1 cellular context compared by ENCODE assay signal in the genomic region with DNA sequence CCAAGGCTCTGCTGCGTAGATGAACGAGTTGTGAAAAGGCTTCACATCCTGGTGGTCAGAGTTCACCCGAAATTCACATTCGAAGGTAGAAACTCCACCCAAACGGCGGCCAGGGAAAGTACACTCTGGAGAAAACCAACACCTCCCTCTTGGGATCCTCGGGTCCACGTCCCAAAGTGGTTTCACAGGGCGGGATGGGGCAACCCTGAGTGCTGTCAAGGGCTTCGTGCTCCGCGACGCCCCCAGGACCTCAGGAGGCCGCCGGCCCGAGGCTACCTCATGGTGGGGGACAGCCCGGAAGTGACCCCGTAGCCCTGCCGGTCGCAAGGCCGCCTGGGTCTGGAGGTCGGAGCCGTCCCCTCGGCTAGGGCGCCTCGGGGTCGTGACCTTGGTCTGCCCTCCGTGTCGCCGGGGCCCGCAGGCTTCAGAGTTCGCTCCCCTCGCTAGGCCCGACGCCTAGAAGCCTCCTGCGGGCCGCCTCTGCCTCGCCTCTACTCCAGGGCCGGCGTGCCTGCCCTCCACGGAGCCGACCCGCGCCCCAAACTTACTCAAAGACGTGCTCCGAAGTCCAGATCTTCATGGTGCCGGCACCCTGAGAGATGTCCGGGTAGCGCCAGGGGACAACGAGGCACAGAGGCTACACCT.
TF ChIP-seq lines count a peak whose summit lies in the region.

A gene (minus strand): TSS at position 636 of the 645 bp plus-strand sequence. CDS start 56 bp downstream, at position 580.

TF ChIP-seq in K562, 482 proteins besides CTCF, POLR2A, EP300 and RAD21 (continued from another document and continues in another):
- TF ChIP-seq NR2C2 (CRISPR knock-in tag; IDR thresholded peaks at IDR 0.05) = no peak
- peak; percentile 93 for TF ChIP-seq NR2C2 (tag; IDR thresholded peaks at IDR 0.05)
- TF ChIP-seq SMARCE1 (IDR thresholded peaks at IDR 0.05) = no peak
- TF ChIP-seq, protein P1, sequence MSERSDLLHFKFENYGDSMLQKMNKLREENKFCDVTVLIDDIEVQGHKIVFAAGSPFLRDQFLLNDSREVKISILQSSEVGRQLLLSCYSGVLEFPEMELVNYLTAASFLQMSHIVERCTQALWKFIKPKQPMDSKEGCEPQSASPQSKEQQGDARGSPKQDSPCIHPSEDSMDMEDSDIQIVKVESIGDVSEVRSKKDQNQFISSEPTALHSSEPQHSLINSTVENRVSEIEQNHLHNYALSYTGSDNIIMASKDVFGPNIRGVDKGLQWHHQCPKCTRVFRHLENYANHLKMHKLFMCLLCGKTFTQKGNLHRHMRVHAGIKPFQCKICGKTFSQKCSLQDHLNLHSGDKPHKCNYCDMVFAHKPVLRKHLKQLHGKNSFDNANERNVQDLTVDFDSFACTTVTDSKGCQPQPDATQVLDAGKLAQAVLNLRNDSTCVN (CRISPR knock-in tag; IDR thresholded peaks at IDR 0.05) = no peak
- TF ChIP-seq, protein P2, sequence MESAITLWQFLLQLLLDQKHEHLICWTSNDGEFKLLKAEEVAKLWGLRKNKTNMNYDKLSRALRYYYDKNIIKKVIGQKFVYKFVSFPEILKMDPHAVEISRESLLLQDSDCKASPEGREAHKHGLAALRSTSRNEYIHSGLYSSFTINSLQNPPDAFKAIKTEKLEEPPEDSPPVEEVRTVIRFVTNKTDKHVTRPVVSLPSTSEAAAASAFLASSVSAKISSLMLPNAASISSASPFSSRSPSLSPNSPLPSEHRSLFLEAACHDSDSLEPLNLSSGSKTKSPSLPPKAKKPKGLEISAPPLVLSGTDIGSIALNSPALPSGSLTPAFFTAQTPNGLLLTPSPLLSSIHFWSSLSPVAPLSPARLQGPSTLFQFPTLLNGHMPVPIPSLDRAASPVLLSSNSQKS (CRISPR knock-in tag; IDR thresholded peaks at IDR 0.05) = no peak
- TF ChIP-seq FIP1L1 (IDR thresholded peaks at IDR 0.05; ENCODE audit: low read depth, low read length, poor library complexity, severe bottlenecking) = peak; percentile 79
- no peak for TF ChIP-seq ELF4 (CRISPR knock-in tag; IDR thresholded peaks at IDR 0.05)
- no peak for TF ChIP-seq EHMT2 (IDR thresholded peaks at IDR 0.05)
- TF ChIP-seq ZKSCAN1 (IDR thresholded peaks at IDR 0.05; ENCODE audit: low read depth, low read length) = no peak
- TF ChIP-seq CC2D1A (IDR thresholded peaks at IDR 0.05) = no peak
- TF ChIP-seq TGIF2 (CRISPR knock-in tag; IDR thresholded peaks at IDR 0.05) = no peak
- no peak for TF ChIP-seq SIX5 (IDR thresholded peaks at IDR 0.05; ENCODE audit: borderline replicate concordance in 1 of 2, insufficient read depth in 1 of 2, low read depth in 1 of 2, low read length in 2 of 2)
- TF ChIP-seq SUPT5H (IDR thresholded peaks at IDR 0.05) = no peak
- 0 out of 2 replicates have a peak, but pooled peaks have one; percentile 15 for TF ChIP-seq ATF7 (IDR thresholded peaks at IDR 0.05)
- peak in 1 of 2 experiments; percentile 59; a peak in 1 of 4 replicates for TF ChIP-seq KDM1A (IDR thresholded peaks at IDR 0.05)
- TF ChIP-seq, protein P3, sequence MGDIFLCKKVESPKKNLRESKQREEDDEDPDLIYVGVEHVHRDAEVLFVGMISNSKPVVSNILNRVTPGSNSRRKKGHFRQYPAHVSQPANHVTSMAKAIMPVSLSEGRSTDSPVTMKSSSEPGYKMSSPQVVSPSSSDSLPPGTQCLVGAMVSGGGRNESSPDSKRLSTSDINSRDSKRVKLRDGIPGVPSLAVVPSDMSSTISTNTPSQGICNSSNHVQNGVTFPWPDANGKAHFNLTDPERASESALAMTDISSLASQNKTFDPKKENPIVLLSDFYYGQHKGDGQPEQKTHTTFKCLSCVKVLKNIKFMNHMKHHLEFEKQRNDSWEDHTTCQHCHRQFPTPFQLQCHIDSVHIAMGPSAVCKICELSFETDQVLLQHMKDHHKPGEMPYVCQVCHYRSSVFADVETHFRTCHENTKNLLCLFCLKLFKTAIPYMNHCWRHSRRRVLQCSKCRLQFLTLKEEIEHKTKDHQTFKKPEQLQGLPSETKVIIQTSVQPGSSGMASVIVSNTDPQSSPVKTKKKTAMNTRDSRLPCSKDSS (IDR thresholded peaks at IDR 0.05; ENCODE audit: low read depth, partially characterized antibody) = no peak
- TF ChIP-seq, protein P4, sequence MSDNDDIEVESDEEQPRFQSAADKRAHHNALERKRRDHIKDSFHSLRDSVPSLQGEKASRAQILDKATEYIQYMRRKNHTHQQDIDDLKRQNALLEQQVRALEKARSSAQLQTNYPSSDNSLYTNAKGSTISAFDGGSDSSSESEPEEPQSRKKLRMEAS (CRISPR knock-in tag; IDR thresholded peaks at IDR 0.05) = peak; percentile 73
- TF ChIP-seq HCFC1 (IDR thresholded peaks at IDR 0.05; ENCODE audit: low read depth, low read length) = no peak
- no peak for TF ChIP-seq SETDB1 (IDR thresholded peaks at IDR 0.05; ENCODE audit: low read length)
- no peak for TF ChIP-seq KLF10 (CRISPR knock-in tag; IDR thresholded peaks at IDR 0.05)
- TF ChIP-seq SRSF7 (optimal IDR thresholded peaks at IDR 0.05; ENCODE audit: low read depth, low read length) = no peak
- TF ChIP-seq DPF2 (IDR thresholded peaks at IDR 0.05) = no peak
- TF ChIP-seq MAFF (IDR thresholded peaks at IDR 0.05; ENCODE audit: low read length) = no peak
- TF ChIP-seq, protein P5, sequence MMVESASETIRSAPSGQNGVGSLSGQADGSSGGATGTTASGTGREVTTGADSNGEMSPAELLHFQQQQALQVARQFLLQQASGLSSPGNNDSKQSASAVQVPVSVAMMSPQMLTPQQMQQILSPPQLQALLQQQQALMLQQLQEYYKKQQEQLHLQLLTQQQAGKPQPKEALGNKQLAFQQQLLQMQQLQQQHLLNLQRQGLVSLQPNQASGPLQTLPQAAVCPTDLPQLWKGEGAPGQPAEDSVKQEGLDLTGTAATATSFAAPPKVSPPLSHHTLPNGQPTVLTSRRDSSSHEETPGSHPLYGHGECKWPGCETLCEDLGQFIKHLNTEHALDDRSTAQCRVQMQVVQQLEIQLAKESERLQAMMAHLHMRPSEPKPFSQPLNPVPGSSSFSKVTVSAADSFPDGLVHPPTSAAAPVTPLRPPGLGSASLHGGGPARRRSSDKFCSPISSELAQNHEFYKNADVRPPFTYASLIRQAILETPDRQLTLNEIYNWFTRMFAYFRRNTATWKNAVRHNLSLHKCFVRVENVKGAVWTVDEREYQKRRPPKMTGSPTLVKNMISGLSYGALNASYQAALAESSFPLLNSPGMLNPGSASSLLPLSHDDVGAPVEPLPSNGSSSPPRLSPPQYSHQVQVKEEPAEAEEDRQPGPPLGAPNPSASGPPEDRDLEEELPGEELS (CRISPR knock-in tag; IDR thresholded peaks at IDR 0.05; ENCODE audit: borderline replicate concordance) = peak; percentile 81
- TF ChIP-seq ZNF184 (CRISPR knock-in tag; IDR thresholded peaks at IDR 0.05) = no peak
- TF ChIP-seq PYGO2 (tag; IDR thresholded peaks at IDR 0.05) = no peak
- TF ChIP-seq RBM15 (IDR thresholded peaks at IDR 0.05; ENCODE audit: insufficient read depth, low read length) = no peak
- TF ChIP-seq ELF1 (tag; IDR thresholded peaks at IDR 0.05) = peak; percentile 78
- TF ChIP-seq DDX20 (tag; IDR thresholded peaks at IDR 0.05; ENCODE audit: low read depth) = no peak
- TF ChIP-seq, protein P6, sequence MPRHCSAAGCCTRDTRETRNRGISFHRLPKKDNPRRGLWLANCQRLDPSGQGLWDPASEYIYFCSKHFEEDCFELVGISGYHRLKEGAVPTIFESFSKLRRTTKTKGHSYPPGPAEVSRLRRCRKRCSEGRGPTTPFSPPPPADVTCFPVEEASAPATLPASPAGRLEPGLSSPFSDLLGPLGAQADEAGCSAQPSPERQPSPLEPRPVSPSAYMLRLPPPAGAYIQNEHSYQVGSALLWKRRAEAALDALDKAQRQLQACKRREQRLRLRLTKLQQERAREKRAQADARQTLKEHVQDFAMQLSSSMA (CRISPR knock-in tag; IDR thresholded peaks at IDR 0.05) = no peak
- no peak for TF ChIP-seq CEBPG (CRISPR knock-in tag; IDR thresholded peaks at IDR 0.05)
- no peak for TF ChIP-seq CEBPG (tag; conservative IDR thresholded peaks at IDR 0.05 in 1 of 2, IDR thresholded peaks at IDR 0.05 in 1 of 2)
- TF ChIP-seq, protein P7, sequence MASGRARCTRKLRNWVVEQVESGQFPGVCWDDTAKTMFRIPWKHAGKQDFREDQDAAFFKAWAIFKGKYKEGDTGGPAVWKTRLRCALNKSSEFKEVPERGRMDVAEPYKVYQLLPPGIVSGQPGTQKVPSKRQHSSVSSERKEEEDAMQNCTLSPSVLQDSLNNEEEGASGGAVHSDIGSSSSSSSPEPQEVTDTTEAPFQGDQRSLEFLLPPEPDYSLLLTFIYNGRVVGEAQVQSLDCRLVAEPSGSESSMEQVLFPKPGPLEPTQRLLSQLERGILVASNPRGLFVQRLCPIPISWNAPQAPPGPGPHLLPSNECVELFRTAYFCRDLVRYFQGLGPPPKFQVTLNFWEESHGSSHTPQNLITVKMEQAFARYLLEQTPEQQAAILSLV (tag; IDR thresholded peaks at IDR 0.05) = no peak
- TF ChIP-seq CHD1 (IDR thresholded peaks at IDR 0.05; ENCODE audit: low read length) = no peak
- no peak for TF ChIP-seq TARDBP (IDR thresholded peaks at IDR 0.05)
- TF ChIP-seq, protein P8, sequence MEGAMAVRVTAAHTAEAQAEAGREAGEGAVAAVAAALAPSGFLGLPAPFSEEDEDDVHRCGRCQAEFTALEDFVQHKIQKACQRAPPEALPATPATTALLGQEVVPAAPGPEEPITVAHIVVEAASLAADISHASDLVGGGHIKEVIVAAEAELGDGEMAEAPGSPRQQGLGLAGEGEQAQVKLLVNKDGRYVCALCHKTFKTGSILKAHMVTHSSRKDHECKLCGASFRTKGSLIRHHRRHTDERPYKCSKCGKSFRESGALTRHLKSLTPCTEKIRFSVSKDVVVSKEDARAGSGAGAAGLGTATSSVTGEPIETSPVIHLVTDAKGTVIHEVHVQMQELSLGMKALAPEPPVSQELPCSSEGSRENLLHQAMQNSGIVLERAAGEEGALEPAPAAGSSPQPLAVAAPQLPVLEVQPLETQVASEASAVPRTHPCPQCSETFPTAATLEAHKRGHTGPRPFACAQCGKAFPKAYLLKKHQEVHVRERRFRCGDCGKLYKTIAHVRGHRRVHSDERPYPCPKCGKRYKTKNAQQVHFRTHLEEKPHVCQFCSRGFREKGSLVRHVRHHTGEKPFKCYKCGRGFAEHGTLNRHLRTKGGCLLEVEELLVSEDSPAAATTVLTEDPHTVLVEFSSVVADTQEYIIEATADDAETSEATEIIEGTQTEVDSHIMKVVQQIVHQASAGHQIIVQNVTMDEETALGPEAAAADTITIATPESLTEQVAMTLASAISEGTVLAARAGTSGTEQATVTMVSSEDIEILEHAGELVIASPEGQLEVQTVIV (CRISPR knock-in tag; IDR thresholded peaks at IDR 0.05; ENCODE audit: borderline replicate concordance) = no peak
- TF ChIP-seq ZNF174 (CRISPR knock-in tag; IDR thresholded peaks at IDR 0.05) = no peak
- peak; percentile 86; the same call in 1 of the 2 replicates for TF ChIP-seq EP400 (IDR thresholded peaks at IDR 0.05)
- no peak for TF ChIP-seq GTF2F1 (IDR thresholded peaks at IDR 0.05; ENCODE audit: low read depth, low read length)
- TF ChIP-seq SAFB2 (IDR thresholded peaks at IDR 0.05; ENCODE audit: borderline replicate concordance, low read depth, low read length, severe bottlenecking) = no peak
- no peak for TF ChIP-seq CTBP1 (IDR thresholded peaks at IDR 0.05; ENCODE audit: borderline replicate concordance)
- TF ChIP-seq, protein P9, sequence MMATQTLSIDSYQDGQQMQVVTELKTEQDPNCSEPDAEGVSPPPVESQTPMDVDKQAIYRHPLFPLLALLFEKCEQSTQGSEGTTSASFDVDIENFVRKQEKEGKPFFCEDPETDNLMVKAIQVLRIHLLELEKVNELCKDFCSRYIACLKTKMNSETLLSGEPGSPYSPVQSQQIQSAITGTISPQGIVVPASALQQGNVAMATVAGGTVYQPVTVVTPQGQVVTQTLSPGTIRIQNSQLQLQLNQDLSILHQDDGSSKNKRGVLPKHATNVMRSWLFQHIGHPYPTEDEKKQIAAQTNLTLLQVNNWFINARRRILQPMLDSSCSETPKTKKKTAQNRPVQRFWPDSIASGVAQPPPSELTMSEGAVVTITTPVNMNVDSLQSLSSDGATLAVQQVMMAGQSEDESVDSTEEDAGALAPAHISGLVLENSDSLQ (IDR thresholded peaks at IDR 0.05) = no peak
- TF ChIP-seq ZNF146 (CRISPR knock-in tag; IDR thresholded peaks at IDR 0.05; ENCODE audit: unreplicated experiment) = peak; percentile 22
- TF ChIP-seq GABPB2 (CRISPR knock-in tag; conservative IDR thresholded peaks at IDR 0.05) = no peak
- no peak for TF ChIP-seq HDAC6 (IDR thresholded peaks at IDR 0.05; ENCODE audit: low read depth, low read length)
- TF ChIP-seq, protein P10, sequence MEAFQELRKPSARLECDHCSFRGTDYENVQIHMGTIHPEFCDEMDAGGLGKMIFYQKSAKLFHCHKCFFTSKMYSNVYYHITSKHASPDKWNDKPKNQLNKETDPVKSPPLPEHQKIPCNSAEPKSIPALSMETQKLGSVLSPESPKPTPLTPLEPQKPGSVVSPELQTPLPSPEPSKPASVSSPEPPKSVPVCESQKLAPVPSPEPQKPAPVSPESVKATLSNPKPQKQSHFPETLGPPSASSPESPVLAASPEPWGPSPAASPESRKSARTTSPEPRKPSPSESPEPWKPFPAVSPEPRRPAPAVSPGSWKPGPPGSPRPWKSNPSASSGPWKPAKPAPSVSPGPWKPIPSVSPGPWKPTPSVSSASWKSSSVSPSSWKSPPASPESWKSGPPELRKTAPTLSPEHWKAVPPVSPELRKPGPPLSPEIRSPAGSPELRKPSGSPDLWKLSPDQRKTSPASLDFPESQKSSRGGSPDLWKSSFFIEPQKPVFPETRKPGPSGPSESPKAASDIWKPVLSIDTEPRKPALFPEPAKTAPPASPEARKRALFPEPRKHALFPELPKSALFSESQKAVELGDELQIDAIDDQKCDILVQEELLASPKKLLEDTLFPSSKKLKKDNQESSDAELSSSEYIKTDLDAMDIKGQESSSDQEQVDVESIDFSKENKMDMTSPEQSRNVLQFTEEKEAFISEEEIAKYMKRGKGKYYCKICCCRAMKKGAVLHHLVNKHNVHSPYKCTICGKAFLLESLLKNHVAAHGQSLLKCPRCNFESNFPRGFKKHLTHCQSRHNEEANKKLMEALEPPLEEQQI (IDR thresholded peaks at IDR 0.05) = no peak
- TF ChIP-seq ZNF143 (CRISPR knock-in tag; IDR thresholded peaks at IDR 0.05) = 0 out of 2 replicates have a peak, but pooled peaks have one; percentile 51
- no peak for TF ChIP-seq ZNF175 (CRISPR knock-in tag; IDR thresholded peaks at IDR 0.05; ENCODE audit: low read depth)
- TF ChIP-seq ESRRA (IDR thresholded peaks at IDR 0.05; ENCODE audit: borderline replicate concordance, low read depth) = peak; percentile 95
- TF ChIP-seq CREB1 (IDR thresholded peaks at IDR 0.05) = no peak
- TF ChIP-seq CREB1 (CRISPR knock-in tag; IDR thresholded peaks at IDR 0.05) = no peak
- TF ChIP-seq, protein P11, sequence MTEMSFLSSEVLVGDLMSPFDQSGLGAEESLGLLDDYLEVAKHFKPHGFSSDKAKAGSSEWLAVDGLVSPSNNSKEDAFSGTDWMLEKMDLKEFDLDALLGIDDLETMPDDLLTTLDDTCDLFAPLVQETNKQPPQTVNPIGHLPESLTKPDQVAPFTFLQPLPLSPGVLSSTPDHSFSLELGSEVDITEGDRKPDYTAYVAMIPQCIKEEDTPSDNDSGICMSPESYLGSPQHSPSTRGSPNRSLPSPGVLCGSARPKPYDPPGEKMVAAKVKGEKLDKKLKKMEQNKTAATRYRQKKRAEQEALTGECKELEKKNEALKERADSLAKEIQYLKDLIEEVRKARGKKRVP (CRISPR knock-in tag; IDR thresholded peaks at IDR 0.05) = no peak
- no peak for TF ChIP-seq PTBP1 (IDR thresholded peaks at IDR 0.05; ENCODE audit: low read depth, low read length)
- TF ChIP-seq RHOXF2B (CRISPR knock-in tag; conservative IDR thresholded peaks at IDR 0.05) = no peak
- TF ChIP-seq ARID1B (IDR thresholded peaks at IDR 0.05) = no peak
